ENCODE assay signal across 1 cellular context in genomic region chr12:22256076-22256475, GRCh38.
TF ChIP-seq lines count a peak whose summit lies in the region.

No MANE protein-coding gene starts in this region.

TF ChIP-seq in IMR-90, 13 proteins besides CTCF, POLR2A, EP300 and RAD21:
- TF ChIP-seq MAFK (IDR thresholded peaks at IDR 0.05; ENCODE audit: low read depth, low read length) = peak; percentile 49; the same call in 1 of the 2 replicates
- no peak for TF ChIP-seq SMC3 (IDR thresholded peaks at IDR 0.05; ENCODE audit: low read depth, low read length)
TF ChIP-seq in IMR-90: peak in this region for 1.
